ENCODE assay signal across 8 cellular contexts in the genomic region with DNA sequence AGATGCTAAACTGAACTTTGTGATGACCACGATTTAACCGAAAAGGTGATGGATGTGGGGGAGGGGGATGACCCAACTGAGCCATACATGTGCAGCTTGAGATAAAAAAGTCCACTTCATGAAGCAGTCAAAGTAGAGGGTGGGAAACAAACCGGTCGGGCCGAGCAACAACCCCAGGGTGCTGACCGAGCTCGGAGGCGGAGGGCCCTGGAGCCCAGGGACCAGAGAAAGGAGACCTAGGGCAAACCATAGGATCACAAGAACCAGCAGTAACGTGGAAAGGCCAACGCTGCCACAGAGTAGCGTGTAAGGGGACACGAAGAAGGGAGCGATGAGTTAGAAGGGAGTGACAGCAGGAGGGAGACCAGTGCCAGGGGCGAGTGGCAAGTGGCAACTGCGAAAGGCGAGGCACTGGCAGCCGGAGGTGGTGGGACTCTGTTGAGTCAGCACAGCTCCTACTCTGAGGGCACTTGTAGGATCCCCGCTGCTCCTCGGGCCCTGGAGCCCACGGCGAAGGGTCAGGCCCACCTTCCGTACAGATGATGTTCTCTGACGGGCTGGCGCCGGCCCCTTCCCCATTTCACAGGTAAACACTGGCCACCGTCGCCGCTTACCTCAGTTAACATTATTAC. TPM values are rescaled to one million over a fixed set of nuclear protein-coding genes. Genes with fewer than 3 reads are reported as not detected.
DNase-seq lines count a peak whose midpoint lies in the region; ATAC-seq and TF ChIP-seq lines count a peak whose summit lies in the region.

No MANE protein-coding gene starts in this region.

- H3K36me3 Mint-ChIP-seq in Caco-2 (ENCODE audit: insufficient read depth, unreplicated experiment), result peaks cover 15% of the 10 kb centered on the region
- H3K36me3 Mint-ChIP-seq in activated naive CD8-positive, alpha-beta T cell treated with anti-CD3 and anti-CD28 coated beads for 36 hours, result peaks cover 10% of the 10 kb centered on the region

- whole genome bisulfite sequencing in heart left ventricle, 4 donors, result 0 to 1% (median 0%) methylated on average over 20 to 28 of the region's 28 CpGs

- 0 out of 2 replicates have a peak, but pooled peaks cover 8% of the 10 kb centered on the region for H3K4me1 ChIP-seq in Caco-2
- H3K4me1 ChIP-seq in heart left ventricle, result peaks cover 0 to 58% (median 37%) of the 10 kb centered on the region in 12 donors
- no peaks in the 10 kb centered on the region for H3K4me1 ChIP-seq in uterus

- intact Hi-C loops in Caco-2 (cut with micrococcal nuclease; ENCODE audit: unreplicated experiment) (loop anchor here (1.0 to 10.0 kb wide), 3 partner anchors 30 to 235 kb away; no protein-coding TSS in a partner anchor), heart left ventricle (cut with DNase I) (loop anchor here in 4 of 10 donors (5.0 to 10.0 kb wide), 3 partner anchors 165 to 257 kb away; no protein-coding TSS in a partner anchor), uterus (cut with DNase I; ENCODE audit: low total_unique reads) (no loop called here)

- BruUV-seq in Caco-2 (replicated peaks; lab: Mats Ljungman, UMichigan), result no TSS peak

- H3K9me3 ChIP-seq in Caco-2 (no peaks in the 10 kb centered on the region), heart left ventricle (no peaks in the 10 kb centered on the region), uterus (no peaks in the 10 kb centered on the region)

- CTCF ChIA-PET in Caco-2 (lab: Charles Lee), result no interaction called here

- H3K9me3 Mint-ChIP-seq in Caco-2 (ENCODE audit: unreplicated experiment), result no peaks in the 10 kb centered on the region
- no peaks in the 10 kb centered on the region for H3K9me3 Mint-ChIP-seq in activated naive CD8-positive, alpha-beta T cell treated with anti-CD3 and anti-CD28 coated beads for 36 hours

- peak overlapping the region; percentile 100 for H3K27ac Mint-ChIP-seq in Caco-2 (ENCODE audit: unreplicated experiment)
- peak overlapping the region; percentile 93 for H3K27ac Mint-ChIP-seq in activated naive CD8-positive, alpha-beta T cell treated with anti-CD3 and anti-CD28 coated beads for 36 hours

- peak overlapping the region; percentile 100 for H3K4me3 Mint-ChIP-seq in Caco-2 (ENCODE audit: unreplicated experiment)
- H3K4me3 Mint-ChIP-seq in activated naive CD8-positive, alpha-beta T cell treated with anti-CD3 and anti-CD28 coated beads for 36 hours, result peak overlapping the region; percentile 96

- H3K27ac ChIP-seq in heart left ventricle (peak overlapping the region; percentile 85 to 98 (median 96)), uterus (peak overlapping the region; percentile 95 to 98)

- no peak for TF ChIP-seq POLR2A in heart left ventricle (IDR thresholded peaks at IDR 0.05)
- TF ChIP-seq POLR2A in uterus (IDR thresholded peaks at IDR 0.05), result no peak

- peak; percentile 34 for ATAC-seq in GM19467 (IDR thresholded peaks at IDR 0.05; ENCODE audit: unreplicated experiment)
- peak; percentile 32 for ATAC-seq in HG03571 (IDR thresholded peaks at IDR 0.05; ENCODE audit: unreplicated experiment)
- peak; percentile 35 to 69 (median 65) for ATAC-seq in heart left ventricle

- POLR2A ChIA-PET in Caco-2 (lab: Charles Lee), result no interaction called here

- DNase-seq in Caco-2 (peak; percentile 55 to 61), SK-MEL-5 (ENCODE audit: low read depth, low spot score) (peak; percentile 46), heart left ventricle (peak; percentile 31 to 72 (median 46)), pons (ENCODE audit: low spot score) (peak; percentile 58), uterus (peak in 1 of 2 donors; percentile 26)
- DNase-seq in activated naive CD8-positive, alpha-beta T cell treated with anti-CD3 and anti-CD28 coated beads for 36 hours, result peak; percentile 53

- TF ChIP-seq CTCF in Caco-2 (IDR thresholded peaks at IDR 0.05; ENCODE audit: insufficient read depth in 1 of 2, low read depth in 1 of 2, low read length in 1 of 2, severe bottlenecking in 1 of 2, unreplicated experiment in 1 of 2), result no peak
- no peak for TF ChIP-seq CTCF in heart left ventricle (IDR thresholded peaks at IDR 0.05)
- TF ChIP-seq CTCF in uterus (IDR thresholded peaks at IDR 0.05), result no peak

- peaks cover 24% of the 10 kb centered on the region for H3K4me1 Mint-ChIP-seq in Caco-2 (ENCODE audit: low read depth, unreplicated experiment)
- H3K4me1 Mint-ChIP-seq in activated naive CD8-positive, alpha-beta T cell treated with anti-CD3 and anti-CD28 coated beads for 36 hours, result peaks cover 40% of the 10 kb centered on the region

- H3K4me3 ChIP-seq in Caco-2 (ENCODE audit: low read depth, low read length) (peak overlapping the region; percentile 99), heart left ventricle (peak overlapping the region; percentile 80 to 94 (median 88)), uterus (peak overlapping the region; percentile 78 to 81)

- in situ Hi-C loops in SK-MEL-5 (cut with HindIII; ENCODE audit: low pct_unique_long_range_greater_than_20kb, low sequenced_read_pairs), result no loop called here

- H3K36me3 ChIP-seq in Caco-2 (ENCODE audit: control insufficient read depth, insufficient read depth, low read length), result no peaks in the 10 kb centered on the region
- no peaks in the 10 kb centered on the region for H3K36me3 ChIP-seq in heart left ventricle
- no peaks in the 10 kb centered on the region for H3K36me3 ChIP-seq in uterus

- H3K27me3 Mint-ChIP-seq in Caco-2 (ENCODE audit: insufficient read depth, unreplicated experiment), result no peaks in the 10 kb centered on the region
- H3K27me3 Mint-ChIP-seq in activated naive CD8-positive, alpha-beta T cell treated with anti-CD3 and anti-CD28 coated beads for 36 hours, result no peaks in the 10 kb centered on the region

- no peaks in the 10 kb centered on the region for H3K27me3 ChIP-seq in Caco-2 (replicated peaks; ENCODE audit: control insufficient read depth, insufficient read depth, low read length)
- no peaks in the 10 kb centered on the region for H3K27me3 ChIP-seq in heart left ventricle
- H3K27me3 ChIP-seq in uterus, result no peaks in the 10 kb centered on the region

RNA-seq across cellular contexts. Expression of a gene that starts 0.5 kb away (rescaled TPM):
- total RNA-seq in Caco-2 (2022) (36.6 and 41.8 TPM in 2 replicates), heart left ventricle (10 to 100 TPM; 36.1 to 59.6 (median 50.9) TPM), uterus (100 to 1,000 TPM in 2 of 4 donors, 10 to 100 TPM in 2; 26.9 to 222 (median 91.2) TPM)
- total RNA-seq in SK-MEL-5 (2014; rRNA removed; shearing (Covaris generic)), result 43.6 and 54.7 TPM in 2 replicates
- 22.4 and 29.0 TPM in 2 replicates for polyA plus RNA-seq in SK-MEL-5 (2015; cell fraction: cytosol; rRNA removed)
- polyA plus RNA-seq in SK-MEL-5 (2015; cell fraction: nucleus; rRNA removed), result 45.2 and 50.7 TPM in 2 replicates
- total RNA-seq in activated naive CD8-positive, alpha-beta T cell treated with anti-CD3 and anti-CD28 coated beads for 36 hours, result 10 to 100 TPM; 24.7 to 26.3 TPM
- 10 to 100 TPM in 1 of 2 donors, 1 to 10 TPM in 1; 8.5 to 16.3 TPM for polyA plus RNA-seq in heart left ventricle
